1 cellular context compared by ENCODE assay signal in genomic region chr1:46689897-46690296, GRCh38.
A peak's percentile ranks its signal among the peaks of the same experiment; 100 is the strongest.
TF ChIP-seq lines count a peak whose summit lies in the region.

No MANE protein-coding gene starts in this region.

TF ChIP-seq in HEK293, 187 proteins besides CTCF, POLR2A, EP300 and RAD21 (continued from another document):
- TF ChIP-seq PRDM4 (tag by site-specific recombination; IDR thresholded peaks at IDR 0.05) (no peak; the same call in 1 of the 2 replicates), PRDM6 (tag by site-specific recombination; IDR thresholded peaks at IDR 0.05) (peak; percentile 90), ZNF514 (tag by site-specific recombination; IDR thresholded peaks at IDR 0.05) (no peak)
